In the genomic region with DNA sequence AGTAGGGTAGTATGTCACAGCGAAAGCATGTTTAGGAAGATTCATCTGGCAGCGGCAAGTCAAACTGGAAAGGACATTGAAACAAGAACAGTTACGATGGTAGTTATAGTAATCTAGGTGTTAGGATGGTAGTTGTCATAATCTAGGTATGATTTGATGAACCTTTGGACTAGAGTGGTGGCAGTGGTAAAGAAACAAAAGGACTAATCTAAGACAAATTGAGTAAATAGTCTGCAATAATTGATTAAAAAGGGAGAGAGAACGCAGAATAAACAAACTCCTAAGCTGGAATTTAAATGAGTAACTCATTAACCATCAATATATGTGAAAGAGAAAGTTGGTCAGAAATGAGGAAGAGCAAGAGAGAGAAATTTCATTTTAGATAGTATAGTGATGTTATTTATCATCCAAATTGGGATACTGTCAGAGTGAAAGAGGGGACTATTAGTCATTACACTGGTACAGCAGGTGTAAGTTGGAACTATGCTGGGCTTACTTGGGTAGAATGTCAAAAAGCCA, we compare ENCODE assay signal across 12 cellular contexts. TPM values are rescaled to one million over a fixed set of nuclear protein-coding genes. Genes with fewer than 3 reads are reported as not detected.
A peak's percentile ranks its signal among the peaks of the same experiment; 100 is the strongest.
DNase-seq lines count a peak whose midpoint lies in the region; ATAC-seq, FAIRE-seq and TF ChIP-seq lines count a peak whose summit lies in the region.
"Had no signal": no experiment of that assay in that cellular context is flagged by ENCODE, and none has a peak within 500 bp of the region (broad histone marks: within the 10 kb centered on the region; RNA-seq: fewer than 3 reads in every experiment).

No MANE protein-coding gene starts in this region.

- FAIRE-seq in GM18507 (lab: Jason Lieb, UNC) (peak; percentile 69), GM12878 (lab: Jason Lieb, UNC) (peak; percentile 76)
- FAIRE-seq: TTC549 had no signal

- no peak for TF ChIP-seq RAD21 in GM12878 (IDR thresholded peaks at IDR 0.05; ENCODE audit: insufficient read depth, low read depth, low read length)

- SMC1A ChIA-PET in GM12878 (lab: Charles Lee; ENCODE audit: uncharacterized antibody, unreplicated experiment), result interaction anchor here (1.1 kb wide), 1 partner anchor 539 kb away, joined by 3 read pairs; no protein-coding TSS in a partner anchor

- no peak for TF ChIP-seq POLR2A in GM12878 (IDR thresholded peaks at IDR 0.05; ENCODE audit: low read depth, low read length)

- CTCF ChIA-PET in GM12878 (lab: Yijun Ruan, JAX) (no interaction called here), PC-9 (lab: Charles Lee) (no interaction called here)

- RAD21 ChIA-PET in GM12878 (lab: Charles Lee; ENCODE audit: unreplicated experiment), result no interaction called here

- DNase-seq in GM18507 (ENCODE audit: extremely low spot score, insufficient read length, low read depth) (no peak), GM12878 (ENCODE audit: low read depth, low spot score) (peak; percentile 61), left cardiac atrium (no peak), PC-9 (no peak), GM19240 (ENCODE audit: insufficient read length, low spot score) (no peak), HuH-7 (ENCODE audit: low spot score) (no peak)
- DNase-seq: aorta, DND-41, NCI-H524 treated with DMSO at 0.1 percent for 48 hours had no signal

- H3K27ac ChIP-seq in GM12878 (ENCODE audit: control insufficient read depth, insufficient read depth) (peak overlapping the region; percentile 80), PC-9 (no peak overlapping the region)

- TF ChIP-seq CTCF in GM12878 (IDR thresholded peaks at IDR 0.05 in 2 of 3, conservative IDR thresholded peaks at IDR 0.05 in 1 of 3; ENCODE audit: control insufficient read depth in 2 of 3, extremely low read depth in 1 of 3, insufficient read depth in 1 of 3, low read depth in 3 of 3, low read length in 3 of 3), result no peak
- no peak for TF ChIP-seq CTCF in PC-9 (conservative IDR thresholded peaks at IDR 0.05)

- H3F3A ChIP-seq in PC-9 (ENCODE audit: insufficient read depth, low read depth), result no peaks in the 10 kb centered on the region; the same call in 1 of the 2 replicates

- TF ChIP-seq EP300 in GM12878 (IDR thresholded peaks at IDR 0.05; ENCODE audit: borderline replicate concordance in 1 of 2, control insufficient read depth in 1 of 2, low read depth in 2 of 2, low read length in 2 of 2), result peak; percentile 78 to 89

- BruUV-seq in GM12878 (replicated peaks; lab: Mats Ljungman, UMichigan) (no TSS peak), PC-9 (replicated peaks; lab: Mats Ljungman, UMichigan) (no TSS peak)

- H3K9me3 ChIP-seq in GM12878 (replicated peaks; ENCODE audit: control insufficient read depth, insufficient read depth, low read length), result no peaks in the 10 kb centered on the region
- no peaks in the 10 kb centered on the region for H3K9me3 ChIP-seq in PC-9 (ENCODE audit: insufficient read depth, low read depth)

- H3K4me2 ChIP-seq in GM12878 (ENCODE audit: control insufficient read depth, insufficient read depth) (peak overlapping the region; percentile 1; the same call in 1 of the 2 replicates), PC-9 (no peak overlapping the region)

- H4K20me1 ChIP-seq in GM12878 (ENCODE audit: control insufficient read depth, insufficient read depth), result no peaks in the 10 kb centered on the region
- no peaks in the 10 kb centered on the region; the same call in 1 of the 2 replicates for H4K20me1 ChIP-seq in PC-9 (ENCODE audit: insufficient read depth)

- H3K4me1 ChIP-seq in GM12878 (ENCODE audit: control insufficient read depth, insufficient read depth, low read length), result peaks cover 7% of the 10 kb centered on the region; the same call in 1 of the 2 replicates
- H3K4me1 ChIP-seq in PC-9 (replicated peaks; ENCODE audit: insufficient read depth), result no peaks in the 10 kb centered on the region; the same call in 1 of the 2 replicates

- H3K9ac ChIP-seq in GM12878 (ENCODE audit: control insufficient read depth, insufficient read depth, low read length), result no peak overlapping the region

- WGBS in GM12878 (ENCODE audit: insufficient coverage, insufficient replicate concordance, low lambda C conversion rate, missing lambda C conversion rate), result 3% methylated on average over 4 of the region's 4 CpGs

- peak; percentile 87 for ATAC-seq in GM19438 (IDR thresholded peaks at IDR 0.05; ENCODE audit: low read depth, unreplicated experiment)
- peak; percentile 83 for ATAC-seq in HG03025 (IDR thresholded peaks at IDR 0.05; ENCODE audit: low FRiP score, unreplicated experiment)
- peak; percentile 98 for ATAC-seq in GM12878
- ATAC-seq in left cardiac atrium, result no peak

- in situ Hi-C loops in GM12878 (cut with MboI), result no loop called here

- POLR2A ChIA-PET in GM12878 (lab: Charles Lee), result no interaction called here
- POLR2A ChIA-PET in PC-9 (lab: Charles Lee; ENCODE audit: unreplicated experiment), result no interaction called here

- peaks cover 0 to 12% of the 10 kb centered on the region in 2 experiments; a peak in 1 of 4 replicates for H3K36me3 ChIP-seq in GM12878 (ENCODE audit: control insufficient read depth in 2 of 2, insufficient read depth in 2 of 2, low read length in 1 of 2)
- peaks cover 19% of the 10 kb centered on the region for H3K36me3 ChIP-seq in PC-9 (ENCODE audit: low read depth)

- H3K79me2 ChIP-seq in GM12878 (ENCODE audit: control insufficient read depth, insufficient read depth, low read length) (peaks cover 2% of the 10 kb centered on the region; the same call in 1 of the 2 replicates), PC-9 (ENCODE audit: low read depth) (no peaks in the 10 kb centered on the region)

- no peaks in the 10 kb centered on the region for H3K27me3 ChIP-seq in GM12878 (replicated peaks in 1 of 2; ENCODE audit: control insufficient read depth in 2 of 2, insufficient read depth in 2 of 2, low read length in 1 of 2)
- no peaks in the 10 kb centered on the region for H3K27me3 ChIP-seq in PC-9 (ENCODE audit: insufficient read depth, low read depth)

- H2AFZ ChIP-seq in GM12878 (ENCODE audit: control insufficient read depth, low read depth, low read length) (no peak overlapping the region), PC-9 (no peak overlapping the region)

- intact Hi-C loops in GM12878 (cut with micrococcal nuclease; ENCODE audit: unreplicated experiment), result no loop called here
- intact Hi-C loops in left cardiac atrium (cut with DNase I), result no loop called here
- intact Hi-C loops in PC-9 (cut with micrococcal nuclease; ENCODE audit: unreplicated experiment), result no loop called here

- no peaks in the 10 kb centered on the region for H3K9me2 ChIP-seq in PC-9 (ENCODE audit: insufficient read depth)

- H3K4me3 ChIP-seq in GM12878, result no peak overlapping the region
- H3K4me3 ChIP-seq in PC-9, result no peak overlapping the region

TF ChIP-seq in GM12878, 131 proteins besides CTCF, POLR2A, EP300 and RAD21 (continues in another document):
- TF ChIP-seq ZSCAN29 (IDR thresholded peaks at IDR 0.05) (no peak), SRF (IDR thresholded peaks at IDR 0.05; ENCODE audit: low read depth in 2 of 2, low read length in 2 of 2) (peak in 1 of 2 experiments; percentile 44; a peak in 1 of 4 replicates), NFIC (IDR thresholded peaks at IDR 0.05; ENCODE audit: low read depth, low read length) (peak; percentile 96), MEF2A (IDR thresholded peaks at IDR 0.05; ENCODE audit: insufficient read depth, low read depth, low read length) (peak; percentile 73; the same call in 1 of the 2 replicates), SMAD5 (IDR thresholded peaks at IDR 0.05; ENCODE audit: low read depth) (no peak), NR2F1 (conservative IDR thresholded peaks at IDR 0.05) (no peak), CBX5 (IDR thresholded peaks at IDR 0.05; ENCODE audit: low read depth) (no peak)

RNA-seq across cellular contexts. Expression of gene MTREX, which starts 56.8 kb away (rescaled TPM):
- total RNA-seq in GM12878 (2013; cell fraction: nucleolus; rRNA removed), result 180 and 188 TPM in 2 replicates
- total RNA-seq in GM12878 (2014; rRNA removed) (43.0 and 75.1 TPM in 2 replicates), GM12878 (2014; rRNA removed; fragmentation: Illumina TruSeq; extraction: Trizol) (102 TPM in 2 replicates), GM12878 (2021) (66.2 and 74.0 TPM in 2 replicates), left cardiac atrium (10 to 100 TPM; 54.8 to 65.9 TPM), PC-9 (2021) (51.7 and 56.7 TPM in 2 replicates)
- polyA plus RNA-seq in GM12878 (2011; ENCODE audit: low read depth), result 17.7 TPM
- polyA plus RNA-seq in GM12878 (2011; rRNA removed) (62.9 and 139 TPM in 2 replicates), GM12878 (2014; fragmentation: Illumina TruSeq; extraction: Trizol) (67.9 and 68.9 TPM in 2 replicates), GM12878 (2014; fragmentation: Nextera tagmentation; extraction: Ambion mirVana) (10 to 100 TPM; 20.1 to 26.1 TPM), GM12878 (2014; rRNA removed) (38.8 and 51.3 TPM in 2 replicates), GM12878 (2016; fragmentation: Nextera tagmentation; extraction: Ambion mirVana) (10 to 100 TPM; 38.7 to 46.6 TPM)
- polyA plus RNA-seq in GM12878 (2011; cell fraction: cytosol; rRNA removed), result 13.6 and 14.2 TPM in 2 replicates
- polyA plus RNA-seq in GM12878 (2011; cell fraction: nucleus; rRNA removed), result 29.1 and 52.2 TPM in 2 replicates
- 22.9 and 34.2 TPM in 2 replicates for polyA plus RNA-seq in GM12878 (2012)
- polyA minus RNA-seq in GM12878 (2011; rRNA and poly(A)+ RNA removed), result 35.3 and 66.1 TPM in 2 replicates
- 28.3 and 39.7 TPM in 2 replicates for polyA minus RNA-seq in GM12878 (2011; cell fraction: cytosol; rRNA and poly(A)+ RNA removed)
- polyA minus RNA-seq in GM12878 (2011; cell fraction: nucleus; rRNA and poly(A)+ RNA removed), result 35.5 and 61.2 TPM in 2 replicates

RNA-seq across cellular contexts. Expression of gene DHX29, which starts 57.1 kb away (rescaled TPM):
- 21.9 and 26.8 TPM in 2 replicates for total RNA-seq in GM12878 (2013; cell fraction: nucleolus; rRNA removed)
- total RNA-seq in GM12878 (2014; rRNA removed) (16.7 and 20.1 TPM in 2 replicates), GM12878 (2014; rRNA removed; fragmentation: Illumina TruSeq; extraction: Trizol) (23.1 and 25.9 TPM in 2 replicates), GM12878 (2021) (17.0 and 17.7 TPM in 2 replicates), left cardiac atrium (10 to 100 TPM; 17.0 to 21.5 TPM), PC-9 (2021) (11.1 and 16.5 TPM in 2 replicates)
- polyA plus RNA-seq in GM12878 (2011; ENCODE audit: low read depth), result 4.9 TPM
- polyA plus RNA-seq in GM12878 (2011; rRNA removed) (5.3 and 7.9 TPM in 2 replicates), GM12878 (2014; fragmentation: Illumina TruSeq; extraction: Trizol) (23.2 and 27.3 TPM in 2 replicates), GM12878 (2014; fragmentation: Nextera tagmentation; extraction: Ambion mirVana) (1 to 10 TPM; 5.8 to 9.5 TPM), GM12878 (2014; rRNA removed) (9.6 and 10.6 TPM in 2 replicates), GM12878 (2016; fragmentation: Nextera tagmentation; extraction: Ambion mirVana) (10 to 100 TPM; 39.6 to 49.1 TPM)
- polyA plus RNA-seq in GM12878 (2011; cell fraction: cytosol; rRNA removed), result 2.5 and 3.2 TPM in 2 replicates
- 3.8 and 6.2 TPM in 2 replicates for polyA plus RNA-seq in GM12878 (2011; cell fraction: nucleus; rRNA removed)
- 7.5 and 7.6 TPM in 2 replicates for polyA plus RNA-seq in GM12878 (2012)
- polyA minus RNA-seq in GM12878 (2011; rRNA and poly(A)+ RNA removed), result 3.6 and 4.3 TPM in 2 replicates
- 3.3 and 3.9 TPM in 2 replicates for polyA minus RNA-seq in GM12878 (2011; cell fraction: cytosol; rRNA and poly(A)+ RNA removed)
- 2.9 and 4.3 TPM in 2 replicates for polyA minus RNA-seq in GM12878 (2011; cell fraction: nucleus; rRNA and poly(A)+ RNA removed)

Comparison
In these comparisons a context has a peak if more than half of its experiments do, and no peak if none do; other contexts are left out.
1. ATAC-seq: peak in GM19438 (single experiment), HG03025 (single experiment) and GM12878 (single experiment); none in left cardiac atrium (0 of 2).